16 cellular contexts compared by ENCODE assay signal in genomic region chr5:1508679-1509290, GRCh38. TPM values are rescaled to one million over a fixed set of nuclear protein-coding genes. Genes with fewer than 3 reads are reported as not detected.
DNase-seq lines count a peak whose midpoint lies in the region; ATAC-seq and TF ChIP-seq lines count a peak whose summit lies in the region.
"Had no signal": no experiment of that assay in that cellular context is flagged by ENCODE, and none has a peak within 500 bp of the region (broad histone marks: within the 10 kb centered on the region; RNA-seq: fewer than 3 reads in every experiment).

No MANE protein-coding gene starts in this region.

- H3K4me3 Mint-ChIP-seq in endodermal cell: no peak overlapping the region
- H3K4me3 Mint-ChIP-seq in natural killer cell treated with Interleukin-12 subunit alpha and Interleukin-12 subunit beta and Interleukin-15 and Interleukin-18, amount 100 ng/mL, for 72 hours: no peak overlapping the region
- H3K4me3 Mint-ChIP-seq: nephron had no signal

- no peak overlapping the region for H3K9ac ChIP-seq in endodermal cell (ENCODE audit: extremely low read depth, low read length, poor library complexity, severe bottlenecking)

- H3K36me3 ChIP-seq in right atrium auricular region (peaks cover 13% of the 10 kb centered on the region), endodermal cell (ENCODE audit: control insufficient read depth, insufficient read depth, low read length) (peaks cover under 1% of the 10 kb centered on the region), upper lobe of right lung (peaks cover 28% of the 10 kb centered on the region), gastroesophageal sphincter (peaks cover 0 to 44% of the 10 kb centered on the region in 2 donors)
- H3K36me3 ChIP-seq: uterus had no signal

- intact Hi-C loops in Right ventricle myocardium superior (cut with DNase I): no loop called here
- intact Hi-C loops in upper lobe of right lung (cut with DNase I): no loop called here

- no peaks in the 10 kb centered on the region for H3K9me3 Mint-ChIP-seq in endodermal cell
- H3K9me3 Mint-ChIP-seq in natural killer cell treated with Interleukin-12 subunit alpha and Interleukin-12 subunit beta and Interleukin-15 and Interleukin-18, amount 100 ng/mL, for 72 hours: no peaks in the 10 kb centered on the region
- H3K9me3 Mint-ChIP-seq: nephron had no signal

- no peak overlapping the region for H3K27ac Mint-ChIP-seq in endodermal cell
- H3K27ac Mint-ChIP-seq in natural killer cell treated with Interleukin-12 subunit alpha and Interleukin-12 subunit beta and Interleukin-15 and Interleukin-18, amount 100 ng/mL, for 72 hours: peak overlapping the region in 1 of 2 donors; percentile 54
- H3K27ac Mint-ChIP-seq: nephron had no signal

- DNase-seq in Right ventricle myocardium superior: peak; percentile 38
- no peak for DNase-seq in right atrium auricular region (ENCODE audit: low spot score)
- DNase-seq in endodermal cell: peak; percentile 22
- peak; percentile 59 for DNase-seq in natural killer cell treated with Interleukin-12 subunit alpha and Interleukin-12 subunit beta and Interleukin-15 and Interleukin-18, amount 100 ng/mL, for 72 hours (ENCODE audit: low spot score)
- DNase-seq in upper lobe of right lung: peak; percentile 63
- DNase-seq: effector CD8-positive, alpha-beta T cell; KBM-7; NCI-H1092 treated with DMSO at 0.1 percent for 48 hours; stimulated activated naive CD4-positive, alpha-beta T cell had no signal

- H3K36me3 Mint-ChIP-seq in endodermal cell (ENCODE audit: low read depth): peaks cover 21% of the 10 kb centered on the region
- H3K36me3 Mint-ChIP-seq in natural killer cell treated with Interleukin-12 subunit alpha and Interleukin-12 subunit beta and Interleukin-15 and Interleukin-18, amount 100 ng/mL, for 72 hours: no peaks in the 10 kb centered on the region

- H3K27me3 ChIP-seq in right atrium auricular region (no peaks in the 10 kb centered on the region), endodermal cell (ENCODE audit: control insufficient read depth, insufficient read depth, low read length, poor library complexity, severe bottlenecking) (no peaks in the 10 kb centered on the region), upper lobe of right lung (no peaks in the 10 kb centered on the region), gastroesophageal sphincter (no peaks in the 10 kb centered on the region)
- H3K27me3 ChIP-seq: uterus had no signal

- peaks cover 0 to 7% of the 10 kb centered on the region in 2 donors for H3K4me1 ChIP-seq in right atrium auricular region
- no peaks in the 10 kb centered on the region for H3K4me1 ChIP-seq in endodermal cell (ENCODE audit: control insufficient read depth, insufficient read depth, low read length)
- peaks cover 46% of the 10 kb centered on the region for H3K4me1 ChIP-seq in upper lobe of right lung
- peaks cover 0 to 10% (median 7%) of the 10 kb centered on the region in 3 donors for H3K4me1 ChIP-seq in gastroesophageal sphincter

- peaks cover 9% of the 10 kb centered on the region for H3K4me1 Mint-ChIP-seq in endodermal cell
- peaks cover 56 to 62% of the 10 kb centered on the region in 2 donors for H3K4me1 Mint-ChIP-seq in natural killer cell treated with Interleukin-12 subunit alpha and Interleukin-12 subunit beta and Interleukin-15 and Interleukin-18, amount 100 ng/mL, for 72 hours (ENCODE audit: low read depth in 2 of 2)

- no peak for TF ChIP-seq EP300 in gastroesophageal sphincter (IDR thresholded peaks at IDR 0.05)

- TF ChIP-seq POLR2A in gastroesophageal sphincter (IDR thresholded peaks at IDR 0.05): no peak

- 95 to 98% methylated on average over 26 to 30 of the region's 30 CpGs for WGBS in endodermal cell (ENCODE audit: insufficient coverage in 1 of 2, insufficient read length in 1 of 2), 2 experiments
- whole genome bisulfite sequencing in gastroesophageal sphincter (ENCODE audit: low coverage in 1 of 2), 2 donors: 60 to 70% methylated on average over 2 of the region's 30 CpGs

- no peak for ATAC-seq in Right ventricle myocardium superior (ENCODE audit: poor library complexity)
- no peak for ATAC-seq in natural killer cell treated with Interleukin-12 subunit alpha and Interleukin-12 subunit beta and Interleukin-15 and Interleukin-18, amount 100 ng/mL, for 72 hours
- no peak for ATAC-seq in upper lobe of right lung
- no peak for ATAC-seq in GM18517 (IDR thresholded peaks at IDR 0.05; ENCODE audit: unreplicated experiment)
- no peak for ATAC-seq in GM18861 (IDR thresholded peaks at IDR 0.05; ENCODE audit: unreplicated experiment)
- ATAC-seq in gastroesophageal sphincter: no peak
- ATAC-seq: Panc1 had no signal

- H3K4me3 ChIP-seq in right atrium auricular region (no peak overlapping the region), endodermal cell (ENCODE audit: low read length) (no peak overlapping the region), upper lobe of right lung (no peak overlapping the region), gastroesophageal sphincter (no peak overlapping the region)
- H3K4me3 ChIP-seq: uterus had no signal

- H3K9me3 ChIP-seq in right atrium auricular region (no peaks in the 10 kb centered on the region), endodermal cell (ENCODE audit: control insufficient read depth, low read length) (no peaks in the 10 kb centered on the region), upper lobe of right lung (no peaks in the 10 kb centered on the region), gastroesophageal sphincter (no peaks in the 10 kb centered on the region)
- H3K9me3 ChIP-seq: uterus had no signal

- TF ChIP-seq CTCF in right atrium auricular region (IDR thresholded peaks at IDR 0.05): no peak
- no peak for TF ChIP-seq CTCF in endodermal cell (conservative IDR thresholded peaks at IDR 0.05)
- no peak for TF ChIP-seq CTCF in upper lobe of right lung (IDR thresholded peaks at IDR 0.05)
- no peak for TF ChIP-seq CTCF in gastroesophageal sphincter (IDR thresholded peaks at IDR 0.05)

- H3K27ac ChIP-seq in right atrium auricular region: no peak overlapping the region
- no peak overlapping the region for H3K27ac ChIP-seq in endodermal cell (ENCODE audit: low read depth, low read length)
- H3K27ac ChIP-seq in upper lobe of right lung: no peak overlapping the region
- no peak overlapping the region for H3K27ac ChIP-seq in gastroesophageal sphincter
- H3K27ac ChIP-seq: uterus, VCaP had no signal

- H3K27me3 Mint-ChIP-seq in endodermal cell (ENCODE audit: insufficient read depth): no peaks in the 10 kb centered on the region
- H3K27me3 Mint-ChIP-seq in natural killer cell treated with Interleukin-12 subunit alpha and Interleukin-12 subunit beta and Interleukin-15 and Interleukin-18, amount 100 ng/mL, for 72 hours: no peaks in the 10 kb centered on the region

RNA-seq across cellular contexts. Expression of gene LPCAT1, which starts 15.0 kb away (rescaled TPM):
- total RNA-seq in Right ventricle myocardium superior (11.5 TPM), right atrium auricular region (10 to 100 TPM; 13.2 to 18.1 TPM), endodermal cell (100 to 1,000 TPM in 1 of 2 donors, 10 to 100 TPM in 1; 78.5 to 124 TPM), upper lobe of right lung (690 TPM), gastroesophageal sphincter (10 to 100 TPM; 20.3 to 52.6 (median 31.8) TPM)
- 72.3 TPM for polyA plus RNA-seq in endodermal cell (2013, experiment 1 of 2)
- 67.4 TPM for polyA plus RNA-seq in endodermal cell (2013, experiment 2 of 2)
- total RNA-seq in natural killer cell treated with Interleukin-12 subunit alpha and Interleukin-12 subunit beta and Interleukin-15 and Interleukin-18, amount 100 ng/mL, for 72 hours: 100 to 1,000 TPM in 1 of 2 donors, 10 to 100 TPM in 1; 90.0 to 179 TPM
